In genomic region chr9:82342046-82342445, GRCh38 we compare ENCODE assay signal across 6 cellular contexts.
"Had no signal": no experiment of that assay in that cellular context is flagged by ENCODE, and none has a peak within 500 bp of the region (broad histone marks: within the 10 kb centered on the region; RNA-seq: fewer than 3 reads in every experiment).

No MANE protein-coding gene starts in this region.

- H3K27ac ChIP-seq: GM23248, HL-60 had no signal

- H3K4me3 ChIP-seq: GM23248, HAP-1 had no signal

- H3K4me1 ChIP-seq: HAP-1 had no signal

- H3K36me3 ChIP-seq: HAP-1 had no signal

- H2AFZ ChIP-seq: GM23248 had no signal

- DNase-seq: GM23248, GOT3, H7, HFFc6 had no signal

- H3K9me3 ChIP-seq: HAP-1 had no signal
